12 cellular contexts compared by ENCODE assay signal in the genomic region with DNA sequence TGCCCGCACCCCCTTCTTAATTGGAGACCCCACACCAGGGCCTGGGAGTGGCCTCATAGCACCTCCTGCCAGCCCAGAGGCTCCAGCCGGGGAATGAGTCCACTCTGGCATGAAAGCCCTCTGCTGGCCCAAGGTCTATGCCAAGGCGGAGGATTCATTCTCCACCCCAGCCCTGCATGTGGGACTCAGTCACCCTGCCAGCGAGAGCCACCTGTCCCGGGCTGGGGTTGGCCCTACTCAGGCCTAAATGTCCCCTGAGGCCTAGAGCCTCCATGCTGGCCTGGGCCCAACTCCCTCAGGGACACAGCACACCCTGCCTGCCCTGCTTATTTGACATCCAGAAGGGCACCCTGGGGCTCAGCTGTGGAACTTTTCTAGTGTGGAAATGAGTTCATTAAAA. TPM values are rescaled to one million over a fixed set of nuclear protein-coding genes. Genes with fewer than 3 reads are reported as not detected.
DNase-seq lines count a peak whose midpoint lies in the region; ATAC-seq and TF ChIP-seq lines count a peak whose summit lies in the region.
"Had no signal": no experiment of that assay in that cellular context is flagged by ENCODE, and none has a peak within 500 bp of the region (broad histone marks: within the 10 kb centered on the region; RNA-seq: fewer than 3 reads in every experiment).

No MANE protein-coding gene starts in this region.

- H3K4me3 ChIP-seq in aorta (ENCODE audit: low read length in 2 of 2) (no peak overlapping the region), Peyer's patch (no peak overlapping the region)
- H3K4me3 ChIP-seq: esophagus squamous epithelium, prostate gland had no signal

- peak overlapping the region; percentile 61 for H3K4me3 Mint-ChIP-seq in activated naive CD8-positive, alpha-beta T cell treated with anti-CD3 and anti-CD28 coated beads, Interleukin-2, amount 10 ng/mL, durations not matched to agents 7 days and 5 days
- peak overlapping the region; percentile 66 to 91 (median 76) for H3K4me3 Mint-ChIP-seq in naive B cell

- intact Hi-C loops in Right ventricle myocardium inferior (cut with DNase I) = loop anchor here (1.0 kb wide), 1 partner anchor 150 kb away; no protein-coding TSS in a partner anchor
- intact Hi-C loops in cardiac septum (cut with DNase I) = loop anchor here (1.0 kb wide), 1 partner anchor 150 kb away; no protein-coding TSS in a partner anchor
- intact Hi-C loops in aorta (cut with DNase I) = loop anchor here (1.0 to 10.0 kb wide), 5 partner anchors 150 to 396 kb away; a partner anchor contains a TSS

- ATAC-seq in Right ventricle myocardium inferior (peak; percentile 29), naive B cell (ENCODE audit: low read depth in 2 of 2) (no peak), aorta (ENCODE audit: low FRiP score) (peak; percentile 20)
- ATAC-seq in activated naive CD8-positive, alpha-beta T cell treated with anti-CD3 and anti-CD28 coated beads, Interleukin-2, amount 10 ng/mL, durations not matched to agents 7 days and 5 days (ENCODE audit: low read depth) = no peak

- H3K9me3 Mint-ChIP-seq in activated naive CD8-positive, alpha-beta T cell treated with anti-CD3 and anti-CD28 coated beads, Interleukin-2, amount 10 ng/mL, durations not matched to agents 7 days and 5 days = no peaks in the 10 kb centered on the region
- no peaks in the 10 kb centered on the region for H3K9me3 Mint-ChIP-seq in naive B cell

- H3K4me1 Mint-ChIP-seq in activated naive CD8-positive, alpha-beta T cell treated with anti-CD3 and anti-CD28 coated beads, Interleukin-2, amount 10 ng/mL, durations not matched to agents 7 days and 5 days = peaks cover 51% of the 10 kb centered on the region
- H3K4me1 Mint-ChIP-seq in naive B cell = peaks cover 38 to 56% (median 50%) of the 10 kb centered on the region in 3 donors

- H3K27ac Mint-ChIP-seq in activated naive CD8-positive, alpha-beta T cell treated with anti-CD3 and anti-CD28 coated beads, Interleukin-2, amount 10 ng/mL, durations not matched to agents 7 days and 5 days = peak overlapping the region; percentile 83
- peak overlapping the region in 5 of 6 donors; percentile 77 to 97 (median 91) for H3K27ac Mint-ChIP-seq in naive B cell

- 64 to 70% methylated on average over 5 of the region's 5 CpGs for WGBS in aorta, 2 donors

- H3K27me3 Mint-ChIP-seq in activated naive CD8-positive, alpha-beta T cell treated with anti-CD3 and anti-CD28 coated beads, Interleukin-2, amount 10 ng/mL, durations not matched to agents 7 days and 5 days = no peaks in the 10 kb centered on the region
- H3K27me3 Mint-ChIP-seq in naive B cell = no peaks in the 10 kb centered on the region

- POLR2A ChIA-PET in activated naive CD8-positive, alpha-beta T cell treated with anti-CD3 and anti-CD28 coated beads, Interleukin-2, amount 10 ng/mL, durations not matched to agents 7 days and 5 days (lab: Charles Lee) = interaction anchor here (0.6 to 2.9 kb wide), 4 partner anchors 9 to 155 kb away, joined by 3 to 11 read pairs (median 3); no protein-coding TSS in a partner anchor

- H3K27me3 ChIP-seq in aorta (ENCODE audit: control insufficient read depth in 1 of 2, insufficient read depth in 2 of 2, low read length in 1 of 2) = no peaks in the 10 kb centered on the region
- no peaks in the 10 kb centered on the region for H3K27me3 ChIP-seq in Peyer's patch
- H3K27me3 ChIP-seq: esophagus squamous epithelium had no signal

- no peak for DNase-seq in Right ventricle myocardium inferior (ENCODE audit: missing footprints)
- no peak for DNase-seq in cardiac septum (ENCODE audit: low spot score)
- DNase-seq in activated naive CD8-positive, alpha-beta T cell treated with anti-CD3 and anti-CD28 coated beads, Interleukin-2, amount 10 ng/mL, durations not matched to agents 7 days and 5 days = no peak
- no peak for DNase-seq in naive B cell
- no peak for DNase-seq in aorta
- DNase-seq in Peyer's patch = no peak
- no peak for DNase-seq in kidney glomerular epithelial cell (lab: John Stamatoyannopoulos, UW)
- no peak for DNase-seq in germinal center (ENCODE audit: low spot score)
- DNase-seq: esophagus squamous epithelium, mammary epithelial cell, NCI-H2107 had no signal

- no peaks in the 10 kb centered on the region for H3K36me3 ChIP-seq in aorta (ENCODE audit: control insufficient read depth in 1 of 2, insufficient read depth in 2 of 2, low read length in 1 of 2)
- no peaks in the 10 kb centered on the region for H3K36me3 ChIP-seq in Peyer's patch
- H3K36me3 ChIP-seq: esophagus squamous epithelium, prostate gland had no signal

- peaks cover 4% of the 10 kb centered on the region for H3K36me3 Mint-ChIP-seq in activated naive CD8-positive, alpha-beta T cell treated with anti-CD3 and anti-CD28 coated beads, Interleukin-2, amount 10 ng/mL, durations not matched to agents 7 days and 5 days
- H3K36me3 Mint-ChIP-seq in naive B cell = no peaks in the 10 kb centered on the region

- no peak for TF ChIP-seq CTCF in Peyer's patch (IDR thresholded peaks at IDR 0.05)

- H3K27ac ChIP-seq in aorta (ENCODE audit: low read depth in 1 of 2, low read length in 2 of 2) = no peak overlapping the region
- no peak overlapping the region for H3K27ac ChIP-seq in Peyer's patch
- H3K27ac ChIP-seq: prostate gland had no signal

- H3K9me3 ChIP-seq in aorta (ENCODE audit: control insufficient read depth, low read length) (no peaks in the 10 kb centered on the region), Peyer's patch (no peaks in the 10 kb centered on the region)
- H3K9me3 ChIP-seq: esophagus squamous epithelium, prostate gland had no signal

- no peak for TF ChIP-seq POLR2A in Peyer's patch (IDR thresholded peaks at IDR 0.05)

- H3K4me1 ChIP-seq in aorta (ENCODE audit: control insufficient read depth in 1 of 2, insufficient read depth in 2 of 2, low read length in 2 of 2) = peaks cover 0 to 3% of the 10 kb centered on the region in 2 donors
- H3K4me1 ChIP-seq in Peyer's patch = peaks cover 12 to 37% (median 25%) of the 10 kb centered on the region in 4 donors

RNA-seq across cellular contexts. Expression of a gene that starts 1.0 kb away (rescaled TPM):
- total RNA-seq in Right ventricle myocardium inferior (125 TPM), cardiac septum (115 TPM), aorta (10 to 100 TPM; 85.9 to 93.2 TPM), Peyer's patch (100 to 1,000 TPM in 1 of 4 donors, 10 to 100 TPM in 3; 51.7 to 182 (median 70.7) TPM)
- 100 to 1,000 TPM; 129 to 131 TPM for total RNA-seq in activated naive CD8-positive, alpha-beta T cell treated with anti-CD3 and anti-CD28 coated beads, Interleukin-2, amount 10 ng/mL, durations not matched to agents 7 days and 5 days
- polyA plus RNA-seq in naive B cell (ENCODE audit: low read depth in 6 of 6) (10 to 100 TPM in 2 of 6 donors, 1 to 10 TPM in 4; 3.4 to 21.1 (median 7.9) TPM), aorta (10 to 100 TPM; 17.5 to 23.4 TPM)

Comparison
In these comparisons a context has a peak if more than half of its experiments do, and no peak if none do; other contexts are left out.
1. ATAC-seq: peak in Right ventricle myocardium inferior (single experiment) and aorta (single experiment); none in activated naive CD8-positive, alpha-beta T cell treated with anti-CD3 and anti-CD28 coated beads, Interleukin-2, amount 10 ng/mL, durations not matched to agents 7 days and 5 days (single experiment) and naive B cell (0 of 2).